Comparison of ENCODE assay signal across 22 cellular contexts in genomic region chr22:48573766-48574165, GRCh38.
"Had no signal": no experiment of that assay in that cellular context is flagged by ENCODE, and none has a peak within 500 bp of the region (broad histone marks: within the 10 kb centered on the region; RNA-seq: fewer than 3 reads in every experiment).

No MANE protein-coding gene starts in this region.

- H3K4me3 ChIP-seq: esophagus squamous epithelium, gastroesophageal sphincter, left ventricle myocardium inferior, mucosa of descending colon, right atrium auricular region, sigmoid colon, skin epidermis, stomach had no signal

- H3K9ac ChIP-seq: parathyroid adenoma had no signal

- H3K4me1 ChIP-seq: parathyroid adenoma, right atrium auricular region had no signal

- H3K27ac ChIP-seq: esophagus squamous epithelium, gastroesophageal sphincter, left ventricle myocardium inferior, parathyroid adenoma, right atrium auricular region, sigmoid colon, skin epidermis, stomach had no signal

- H3K36me3 Mint-ChIP-seq: immature natural killer cell had no signal

- H3K36me3 ChIP-seq: esophagus squamous epithelium, gastroesophageal sphincter, left ventricle myocardium inferior, right atrium auricular region, sigmoid colon, stomach had no signal

- FAIRE-seq: colon, keratinocyte had no signal

- H3K4me3 Mint-ChIP-seq: dendritic cell treated with granulocyte-macrophage colony-stimulating factor and Interleukin-4, amounts not matched to agents 40 ng/mL and 50 ng/mL, for 4 days; effector memory CD8-positive, alpha-beta T cell; stimulated activated naive B cell treated with anti-CD40 and anti-IgM and Interleukin-4, amounts not matched to agents 10 μg/mL and 1 μg/mL and 100 μg/mL, for 72 hours had no signal

- DNase-seq: cerebellar nuclear complex; effector memory CD8-positive, alpha-beta T cell; esophagus squamous epithelium; foreskin fibroblast; immature natural killer cell; left cardiac atrium; left ventricle myocardium inferior; naive thymus-derived CD8-positive, alpha-beta T cell; sigmoid colon; stimulated activated CD4-positive, alpha-beta T cell treated with anti-CD3 and anti-CD28 coated beads, Interleukin-2, amount 100 ng/mL, for 24 hours; stimulated activated CD4-positive, alpha-beta T cell treated with anti-CD3 and anti-CD28 coated beads, Interleukin-4, amount 100 ng/mL, for 4 hours; stimulated activated naive B cell treated with anti-CD40 and anti-IgM and Interleukin-4, amounts not matched to agents 10 μg/mL and 1 μg/mL and 100 μg/mL, for 72 hours; stomach; trophoblast cell had no signal

- H3K9me3 ChIP-seq: mucosa of descending colon had no signal

- ATAC-seq: effector memory CD8-positive, alpha-beta T cell; gastroesophageal sphincter; left cardiac atrium; mucosa of descending colon; naive thymus-derived CD8-positive, alpha-beta T cell; stimulated activated naive B cell treated with anti-CD40 and anti-IgM and Interleukin-4, amounts not matched to agents 10 μg/mL and 1 μg/mL and 100 μg/mL, for 72 hours had no signal

- H3K27ac Mint-ChIP-seq: dendritic cell treated with granulocyte-macrophage colony-stimulating factor and Interleukin-4, amounts not matched to agents 40 ng/mL and 50 ng/mL, for 4 days; effector memory CD8-positive, alpha-beta T cell; immature natural killer cell; naive thymus-derived CD8-positive, alpha-beta T cell; stimulated activated naive B cell treated with anti-CD40 and anti-IgM and Interleukin-4, amounts not matched to agents 10 μg/mL and 1 μg/mL and 100 μg/mL, for 72 hours had no signal
